8 cellular contexts compared by ENCODE assay signal in the genomic region with DNA sequence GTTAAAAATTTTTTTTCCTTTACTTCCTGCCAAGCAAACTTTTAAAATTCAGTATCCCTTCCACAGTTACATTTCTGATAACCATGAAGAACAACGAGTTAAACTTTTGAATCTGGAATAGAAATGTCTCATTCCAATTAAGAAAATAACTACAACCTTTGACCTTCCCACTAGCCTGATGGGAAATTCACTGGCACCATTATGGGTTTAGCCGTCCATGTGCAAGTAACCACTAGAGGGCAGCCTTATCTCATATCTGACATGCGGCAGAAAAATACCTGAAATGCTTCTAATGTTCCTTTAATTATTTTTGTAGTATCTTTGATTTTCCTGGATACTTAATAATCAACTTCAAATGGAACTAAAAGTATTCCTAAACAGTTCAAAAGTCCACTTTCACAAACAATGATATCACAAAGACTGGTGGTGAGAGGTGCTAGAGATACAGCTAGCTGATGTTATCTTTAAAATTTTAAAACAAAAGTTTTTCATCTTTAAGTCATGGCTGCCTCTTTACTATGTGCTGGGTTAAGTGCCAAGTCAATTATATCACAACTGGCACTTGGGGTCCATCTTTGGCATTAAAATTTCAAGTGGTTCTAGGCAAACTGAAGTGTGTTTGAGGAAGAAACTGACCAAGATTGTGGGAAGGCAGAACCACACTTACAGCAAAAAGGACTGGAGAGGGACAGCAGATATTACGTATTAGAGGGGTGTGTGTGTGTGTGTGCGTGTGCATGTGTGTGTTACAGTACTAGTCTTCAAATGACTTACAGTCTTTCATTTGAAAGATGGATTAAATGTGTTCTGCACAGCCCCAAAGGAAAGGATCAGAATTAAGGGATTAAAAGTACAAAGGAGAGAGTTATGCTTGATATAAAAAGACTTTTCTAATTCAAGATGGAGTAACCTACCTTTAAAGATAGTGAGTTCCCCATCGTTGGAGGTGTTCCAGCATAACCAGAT.
DNase-seq lines count a peak whose midpoint lies in the region; ATAC-seq, FAIRE-seq and TF ChIP-seq lines count a peak whose summit lies in the region.

No MANE protein-coding gene starts in this region.

- ATAC-seq in foreskin keratinocyte (peak; percentile 53), omental fat pad (ENCODE audit: low FRiP score) (no peak), HG03139 (IDR thresholded peaks at IDR 0.05; ENCODE audit: unreplicated experiment) (no peak), GM21390 (IDR thresholded peaks at IDR 0.05; ENCODE audit: unreplicated experiment) (no peak)

- peak; percentile 98 for FAIRE-seq in G401.6 (lab: Jason Lieb, UNC)

- no peaks in the 10 kb centered on the region for H3K27me3 ChIP-seq in foreskin keratinocyte

- peaks cover 11% of the 10 kb centered on the region for H3K36me3 Mint-ChIP-seq in activated naive CD4-positive, alpha-beta T cell treated with anti-CD3 and anti-CD28 coated beads for 36 hours (ENCODE audit: low read depth)

- H3K27me3 Mint-ChIP-seq in activated naive CD4-positive, alpha-beta T cell treated with anti-CD3 and anti-CD28 coated beads for 36 hours (ENCODE audit: low read depth): no peaks in the 10 kb centered on the region

- DNase-seq in HuH-7.5 (ENCODE audit: low spot score) (peak; percentile 18), NOMO-1 treated with DMSO at 0.1 percent for 48 hours (lab: John Stamatoyannopoulos, UW; ENCODE audit: unreplicated experiment) (peak; percentile 46), foreskin keratinocyte (peak in 1 of 2 donors; percentile 52), omental fat pad (ENCODE audit: low spot score) (no peak)
- DNase-seq in activated naive CD4-positive, alpha-beta T cell treated with anti-CD3 and anti-CD28 coated beads for 36 hours: peak; percentile 78

- intact Hi-C loops in activated naive CD4-positive, alpha-beta T cell treated with anti-CD3 and anti-CD28 coated beads for 36 hours (cut with micrococcal nuclease): loop anchor here (1.0 to 10.0 kb wide), 9 partner anchors 17 to 1479 kb away; a partner anchor contains a TSS

- peak overlapping the region; percentile 69 for H3K27ac Mint-ChIP-seq in activated naive CD4-positive, alpha-beta T cell treated with anti-CD3 and anti-CD28 coated beads for 36 hours

- peaks cover 36% of the 10 kb centered on the region for H3K4me1 ChIP-seq in foreskin keratinocyte

- TF ChIP-seq CTCF in foreskin keratinocyte (conservative IDR thresholded peaks at IDR 0.05): peak; percentile 97
- peak in 2 of 3 donors; percentile 37 to 81 for TF ChIP-seq CTCF in omental fat pad (IDR thresholded peaks at IDR 0.05)

- peak overlapping the region; percentile 19 for H3K27ac ChIP-seq in foreskin keratinocyte

- H3K4me3 Mint-ChIP-seq in activated naive CD4-positive, alpha-beta T cell treated with anti-CD3 and anti-CD28 coated beads for 36 hours: peak overlapping the region; percentile 30

- H3K9me3 Mint-ChIP-seq in activated naive CD4-positive, alpha-beta T cell treated with anti-CD3 and anti-CD28 coated beads for 36 hours: no peaks in the 10 kb centered on the region

- peaks cover 77% of the 10 kb centered on the region for H3K4me1 Mint-ChIP-seq in activated naive CD4-positive, alpha-beta T cell treated with anti-CD3 and anti-CD28 coated beads for 36 hours (ENCODE audit: low read depth)

- CTCF ChIA-PET in activated naive CD4-positive, alpha-beta T cell treated with anti-CD3 and anti-CD28 coated beads for 36 hours (lab: Charles Lee): interaction anchor here (0.7 to 5.0 kb wide), 24 partner anchors 12 to 346 kb away, joined by 3 to 56 read pairs (median 4); no protein-coding TSS in a partner anchor
